28 cellular contexts compared by ENCODE assay signal in the genomic region with DNA sequence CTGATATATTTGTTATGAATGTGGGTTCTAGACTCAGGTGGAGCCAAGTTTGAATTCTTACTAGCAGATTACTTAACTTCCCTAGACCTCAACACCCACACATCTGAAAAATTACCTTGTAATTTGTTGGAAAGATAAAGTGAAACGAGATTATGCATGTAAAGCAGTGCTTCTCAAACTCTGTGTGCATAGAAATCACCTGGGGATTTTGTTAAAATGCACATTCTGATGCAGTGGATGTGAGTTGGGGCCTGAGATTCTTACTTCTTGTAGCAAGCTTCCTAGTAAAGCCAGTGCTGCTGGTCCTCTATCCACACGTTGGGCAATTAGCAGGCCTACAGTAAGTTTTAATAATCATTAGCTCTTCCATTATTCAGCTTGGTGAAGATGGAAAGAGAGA.
"Had no signal": no experiment of that assay in that cellular context is flagged by ENCODE, and none has a peak within 500 bp of the region (broad histone marks: within the 10 kb centered on the region; RNA-seq: fewer than 3 reads in every experiment).

No MANE protein-coding gene starts in this region.

- H3K4me3 ChIP-seq: breast epithelium, colonic mucosa, MG63, SJSA1 had no signal

- H3K27ac Mint-ChIP-seq: activated CD8-positive, alpha-beta T cell treated with anti-CD3 and anti-CD28 coated beads for 36 hours had no signal

- H3K4me1 ChIP-seq: breast epithelium, colonic mucosa, SJSA1 had no signal

- DNase-seq: activated CD4-positive, CD25-positive, alpha-beta regulatory T cell; activated CD8-positive, alpha-beta memory T cell treated with anti-CD3 and anti-CD28 coated beads, Interleukin-2, amount 50 U/mL, for 4 hours; activated CD8-positive, alpha-beta T cell treated with anti-CD3 and anti-CD28 coated beads for 36 hours; activated effector memory CD4-positive, alpha-beta T cell treated with Interleukin-2 at 50 U/mL for 16 hours; activated naive CD4-positive, alpha-beta T cell; aorta; caudate nucleus; colonic mucosa; MG63; MV-4-11; NCI-H1092 treated with DMSO at 0.1 percent for 48 hours; NCI-H1417 treated with DMSO at 0.1 percent for 48 hours; NCI-H1694; NCI-H2029 treated with DMSO at 0.1 percent for 48 hours; NCI-H510A treated with DMSO at 0.1 percent for 48 hours; NCI-H69; NK-92 treated with Interleukin-12 subunit alpha and Interleukin-12 subunit beta, amount 100 ng/mL, for 24 hours; PC-3; SHP77; SW 1271; T-helper 2 cell; T1000 had no signal

- H3K36me3 ChIP-seq: breast epithelium, colonic mucosa, MG63, SJSA1 had no signal

- FAIRE-seq: RCC 7860, TTC549 had no signal

- H3K9me3 ChIP-seq: breast epithelium, colonic mucosa, MG63, SJSA1 had no signal

- H3K4me3 Mint-ChIP-seq: activated CD8-positive, alpha-beta T cell treated with anti-CD3 and anti-CD28 coated beads for 36 hours; activated naive CD4-positive, alpha-beta T cell treated with anti-CD3 and anti-CD28 coated beads, Interleukin-2, amount 50 U/mL, for 24 hours had no signal

- ATAC-seq: activated CD8-positive, alpha-beta T cell treated with anti-CD3 and anti-CD28 coated beads for 36 hours; PC-3; SK-N-SH treated with all-trans-retinoic acid at 6 μM for 48 hours had no signal

- H3K9me3 Mint-ChIP-seq: activated CD8-positive, alpha-beta T cell treated with anti-CD3 and anti-CD28 coated beads for 36 hours; activated naive CD4-positive, alpha-beta T cell treated with anti-CD3 and anti-CD28 coated beads, Interleukin-2, amount 50 U/mL, for 24 hours had no signal

- H3K27me3 ChIP-seq: breast epithelium, colonic mucosa, MG63, SJSA1 had no signal

- H3K27me3 Mint-ChIP-seq: activated CD8-positive, alpha-beta T cell treated with anti-CD3 and anti-CD28 coated beads for 36 hours had no signal

- H3K27ac ChIP-seq: breast epithelium, colonic mucosa, SJSA1 had no signal
